15 cellular contexts compared by ENCODE assay signal in the genomic region with DNA sequence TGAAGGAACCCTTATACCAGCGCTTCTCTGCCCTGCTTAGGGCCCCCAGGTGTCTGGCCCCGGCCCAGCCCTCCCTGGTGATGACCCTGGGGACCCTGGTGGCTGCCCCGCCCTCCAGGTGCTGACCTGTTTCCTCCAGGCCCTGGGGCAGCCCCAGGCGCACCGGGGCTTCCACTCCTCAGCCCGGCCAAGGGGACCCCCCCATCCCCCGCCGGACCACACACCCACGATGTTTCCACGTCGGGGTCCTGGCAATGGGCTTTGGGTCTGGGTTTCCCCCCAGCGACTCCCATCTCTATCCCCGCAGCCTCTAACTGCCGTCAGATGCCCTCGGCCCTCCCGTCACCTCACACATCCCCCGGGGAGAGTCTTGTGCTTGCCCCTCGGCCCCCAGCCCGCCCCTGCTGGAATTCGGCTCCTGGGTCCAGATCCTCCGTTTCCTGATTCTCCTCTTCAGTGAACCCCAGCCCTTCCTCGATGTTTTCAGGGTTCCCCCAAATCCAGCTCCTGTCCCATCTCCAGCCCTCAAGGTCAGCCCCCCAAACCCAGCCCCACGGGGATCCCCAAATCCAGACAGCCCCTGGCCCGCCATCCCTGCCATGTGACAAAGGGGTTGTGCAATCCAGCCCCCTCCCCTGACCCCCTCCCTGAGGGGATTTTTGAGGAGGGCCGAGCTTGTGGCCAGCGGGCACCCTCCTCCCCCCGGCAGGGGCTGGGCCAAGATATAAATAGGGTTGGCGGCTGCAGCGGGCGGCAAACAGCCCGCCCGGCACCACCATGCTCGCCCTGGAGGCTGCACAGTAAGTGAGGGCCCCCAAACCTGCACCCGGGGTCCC. TPM values are rescaled to one million over a fixed set of nuclear protein-coding genes. Genes with fewer than 3 reads are reported as not detected.
A peak's percentile ranks its signal among the peaks of the same experiment; 100 is the strongest.
DNase-seq lines count a peak whose midpoint lies in the region; TF ChIP-seq lines count a peak whose summit lies in the region.
"Had no signal": no experiment of that assay in that cellular context is flagged by ENCODE, and none has a peak within 500 bp of the region (broad histone marks: within the 10 kb centered on the region; RNA-seq: fewer than 3 reads in every experiment).

A gene (plus strand): TSS at position 753 of the 836 bp plus-strand sequence. CDS start 25 bp downstream, at position 778.

- H3K36me3 ChIP-seq in H7 (replicated peaks; ENCODE audit: control insufficient read depth, insufficient read depth, low read length): peaks cover 4% of the 10 kb centered on the region

- H3K4me3 Mint-ChIP-seq in activated naive CD8-positive, alpha-beta T cell treated with anti-CD3 and anti-CD28 coated beads for 36 hours: peak within 1 kb of the TSS; percentile 55
- peak within 1 kb of the TSS; percentile 9 to 28 (median 24) for H3K4me3 Mint-ChIP-seq in nephron
- H3K4me3 Mint-ChIP-seq: activated CD4-positive, alpha-beta T cell treated with anti-CD3 and anti-CD28 coated beads, Interleukin-2, amount 10 ng/mL, durations not matched to agents 7 days and 5 days had no signal

- no peaks in the 10 kb centered on the region for H3K9me3 Mint-ChIP-seq in activated naive CD8-positive, alpha-beta T cell treated with anti-CD3 and anti-CD28 coated beads for 36 hours
- no peaks in the 10 kb centered on the region for H3K9me3 Mint-ChIP-seq in nephron
- H3K9me3 Mint-ChIP-seq: activated CD4-positive, alpha-beta T cell treated with anti-CD3 and anti-CD28 coated beads, Interleukin-2, amount 10 ng/mL, durations not matched to agents 7 days and 5 days had no signal

- H3K27ac ChIP-seq in coronary artery: no peak within 1 kb of the TSS
- H3K27ac ChIP-seq: dorsolateral prefrontal cortex had no signal

- H3K4me3 ChIP-seq in GM12864 (ENCODE audit: low read depth, low read length): peak within 1 kb of the TSS; percentile 64
- peak within 1 kb of the TSS; percentile 58 for H3K4me3 ChIP-seq in H7 (ENCODE audit: insufficient read depth, low read depth, low read length)
- no peak within 1 kb of the TSS for H3K4me3 ChIP-seq in foreskin fibroblast (ENCODE audit: low read depth in 1 of 2, low read length in 2 of 2)
- H3K4me3 ChIP-seq in coronary artery: no peak within 1 kb of the TSS

- peaks cover 19% of the 10 kb centered on the region for H3K36me3 Mint-ChIP-seq in activated naive CD8-positive, alpha-beta T cell treated with anti-CD3 and anti-CD28 coated beads for 36 hours
- peaks cover 5% of the 10 kb centered on the region for H3K36me3 Mint-ChIP-seq in nephron (ENCODE audit: low read depth)

- peaks cover 8% of the 10 kb centered on the region for H3K27me3 ChIP-seq in H7 (ENCODE audit: control insufficient read depth, insufficient read depth, low read length)

- TF ChIP-seq CTCF in GM12864 (IDR thresholded peaks at IDR 0.05; ENCODE audit: low read depth, low read length, missing control alignments): no peak
- no peak for TF ChIP-seq CTCF in nephron (IDR thresholded peaks at IDR 0.05; ENCODE audit: unreplicated experiment in 3 of 3)
- no peak for TF ChIP-seq CTCF in foreskin fibroblast (IDR thresholded peaks at IDR 0.05; ENCODE audit: low read depth, low read length)
- TF ChIP-seq CTCF in coronary artery (IDR thresholded peaks at IDR 0.05): no peak

- H3K27ac Mint-ChIP-seq in activated naive CD8-positive, alpha-beta T cell treated with anti-CD3 and anti-CD28 coated beads for 36 hours: peak within 1 kb of the TSS; percentile 29
- H3K27ac Mint-ChIP-seq in nephron: no peak within 1 kb of the TSS
- H3K27ac Mint-ChIP-seq: activated CD4-positive, alpha-beta T cell treated with anti-CD3 and anti-CD28 coated beads, Interleukin-2, amount 10 ng/mL, durations not matched to agents 7 days and 5 days had no signal

- DNase-seq in GM12864 (ENCODE audit: low read depth): no peak
- peak; percentile 88 for DNase-seq in H7
- peak; percentile 28 for DNase-seq in activated naive CD8-positive, alpha-beta T cell treated with anti-CD3 and anti-CD28 coated beads for 36 hours
- no peak for DNase-seq in foreskin fibroblast
- DNase-seq in activated CD4-positive, alpha-beta T cell treated with anti-CD3 and anti-CD28 coated beads for 48 hours: no peak
- DNase-seq in DMS79 (lab: John Stamatoyannopoulos, UW): no peak
- DNase-seq in coronary artery (ENCODE audit: low spot score): no peak
- DNase-seq: activated CD4-positive, alpha-beta T cell treated with anti-CD3 and anti-CD28 coated beads, Interleukin-2, amount 10 ng/mL, durations not matched to agents 7 days and 5 days; dorsolateral prefrontal cortex; head of caudate nucleus; naive thymus-derived CD4-positive, alpha-beta T cell; NCI-H2081 treated with DMSO at 0.1 percent for 48 hours; SHP77 treated with DMSO at 0.1 percent for 48 hours; stimulated activated CD4-positive, alpha-beta T cell treated with anti-CD3 and anti-CD28 coated beads, Interleukin-15, amount 100 ng/mL, for 24 hours had no signal

- peaks cover 11% of the 10 kb centered on the region for H3K4me1 Mint-ChIP-seq in activated naive CD8-positive, alpha-beta T cell treated with anti-CD3 and anti-CD28 coated beads for 36 hours
- H3K4me1 Mint-ChIP-seq in nephron: peaks cover 13% of the 10 kb centered on the region

- peaks cover 38% of the 10 kb centered on the region for H3K27me3 Mint-ChIP-seq in activated naive CD8-positive, alpha-beta T cell treated with anti-CD3 and anti-CD28 coated beads for 36 hours
- H3K27me3 Mint-ChIP-seq in nephron (ENCODE audit: low read depth): peaks cover 38% of the 10 kb centered on the region

RNA-seq across cellular contexts. Expression of the gene that starts here (rescaled TPM):
- total RNA-seq in H7 (2014; rRNA removed; shearing (Covaris generic)): 0.81 and 8.8 TPM in 2 replicates
- total RNA-seq in activated naive CD8-positive, alpha-beta T cell treated with anti-CD3 and anti-CD28 coated beads for 36 hours: 1 to 10 TPM; 1.6 TPM

Comparison
In these comparisons a context has a peak if more than half of its experiments do, and no peak if none do; other contexts are left out.
1. DNase-seq: peak in H7 (single experiment) and activated naive CD8-positive, alpha-beta T cell treated with anti-CD3 and anti-CD28 coated beads for 36 hours (single experiment); none in GM12864 (single experiment), foreskin fibroblast (0 of 2), activated CD4-positive, alpha-beta T cell treated with anti-CD3 and anti-CD28 coated beads for 48 hours (single experiment), DMS79 (single experiment) and coronary artery (single experiment).
2. H3K4me3 ChIP-seq: peak in GM12864 (single experiment) and H7 (single experiment); none in foreskin fibroblast (0 of 2) and coronary artery (single experiment).